In the genomic region with DNA sequence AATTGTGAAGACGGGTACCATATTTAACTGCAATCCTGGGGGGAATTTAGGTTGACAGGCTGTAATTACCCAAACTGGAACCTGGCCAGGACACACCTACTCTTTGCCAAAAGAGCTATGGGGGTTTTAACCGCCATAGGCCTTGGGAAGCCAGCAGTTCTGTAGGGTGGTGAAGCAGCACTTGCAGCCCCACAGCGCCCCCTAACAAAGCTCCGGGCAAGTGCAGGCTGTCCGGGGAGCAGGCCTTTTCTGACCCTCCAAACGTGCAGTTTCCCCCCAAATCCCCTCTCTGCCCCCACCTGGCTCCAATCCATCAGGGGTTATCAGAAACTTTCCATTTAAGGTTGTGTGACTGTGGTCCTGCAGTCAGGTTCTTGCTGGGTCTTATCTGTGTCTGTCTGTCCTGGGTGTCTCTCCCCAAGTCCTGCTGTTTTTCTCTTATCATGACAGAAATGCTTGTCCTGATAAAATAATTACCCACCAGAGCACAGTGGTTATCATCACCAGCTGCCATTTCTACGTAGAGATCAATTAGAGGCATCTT, we compare ENCODE assay signal across 9 cellular contexts.
DNase-seq lines count a peak whose midpoint lies in the region; ATAC-seq and TF ChIP-seq lines count a peak whose summit lies in the region.
"Had no signal": no experiment of that assay in that cellular context is flagged by ENCODE, and none has a peak within 500 bp of the region (broad histone marks: within the 10 kb centered on the region; RNA-seq: fewer than 3 reads in every experiment).

No MANE protein-coding gene starts in this region.

- POLR2A ChIA-PET in activated CD4-positive, alpha-beta T cell treated with anti-CD3 and anti-CD28 coated beads, Interleukin-2, amount 10 ng/mL, durations not matched to agents 7 days and 5 days (lab: Charles Lee) = no interaction called here

- no peaks in the 10 kb centered on the region for H3K9me3 Mint-ChIP-seq in activated CD4-positive, alpha-beta T cell treated with anti-CD3 and anti-CD28 coated beads, Interleukin-2, amount 10 ng/mL, durations not matched to agents 7 days and 5 days
- no peaks in the 10 kb centered on the region for H3K9me3 Mint-ChIP-seq in glutamatergic neuron (ENCODE audit: unreplicated experiment)
- H3K9me3 Mint-ChIP-seq: stimulated activated naive CD8-positive, alpha-beta T cell treated with anti-CD3 and anti-CD28 coated beads, Interleukin-15, Interleukin-2, amounts not matched to agents 100 ng/mL and 50 ng/mL, for 24 hours had no signal

- H3K4me3 Mint-ChIP-seq in activated CD4-positive, alpha-beta T cell treated with anti-CD3 and anti-CD28 coated beads, Interleukin-2, amount 10 ng/mL, durations not matched to agents 7 days and 5 days = no peak overlapping the region
- no peak overlapping the region for H3K4me3 Mint-ChIP-seq in glutamatergic neuron (ENCODE audit: unreplicated experiment)
- H3K4me3 Mint-ChIP-seq: stimulated activated naive CD8-positive, alpha-beta T cell treated with anti-CD3 and anti-CD28 coated beads, Interleukin-15, Interleukin-2, amounts not matched to agents 100 ng/mL and 50 ng/mL, for 24 hours had no signal

- ATAC-seq in HG03521 (IDR thresholded peaks at IDR 0.05; ENCODE audit: unreplicated experiment) = no peak
- ATAC-seq in GM21390 (IDR thresholded peaks at IDR 0.05; ENCODE audit: unreplicated experiment) = no peak

- TF ChIP-seq CTCF in GM12874 (IDR thresholded peaks at IDR 0.05; ENCODE audit: insufficient read depth, low read depth, low read length) (peak; percentile 78), glutamatergic neuron (IDR thresholded peaks at IDR 0.05; ENCODE audit: partially characterized antibody, unreplicated experiment) (peak; percentile 70)

- CTCF ChIA-PET in activated CD4-positive, alpha-beta T cell treated with anti-CD3 and anti-CD28 coated beads, Interleukin-2, amount 10 ng/mL, durations not matched to agents 7 days and 5 days (lab: Charles Lee) = interaction anchor here (0.6 to 1.6 kb wide), 6 partner anchors 11 to 528 kb away, joined by 3 to 8 read pairs (median 4); no protein-coding TSS in a partner anchor

- no peaks in the 10 kb centered on the region for H3K4me1 Mint-ChIP-seq in activated CD4-positive, alpha-beta T cell treated with anti-CD3 and anti-CD28 coated beads, Interleukin-2, amount 10 ng/mL, durations not matched to agents 7 days and 5 days
- peaks cover 15% of the 10 kb centered on the region for H3K4me1 Mint-ChIP-seq in glutamatergic neuron (ENCODE audit: low read depth, unreplicated experiment)

- peak; percentile 91 to 96 for DNase-seq in NCI-H2081 (lab: John Stamatoyannopoulos, UW)
- peak; percentile 25 for DNase-seq in activated CD4-positive, alpha-beta T cell treated with anti-CD3 and anti-CD28 coated beads, Interleukin-2, amount 10 ng/mL, durations not matched to agents 7 days and 5 days
- peak; percentile 77 for DNase-seq in glutamatergic neuron
- peak; percentile 33 for DNase-seq in stimulated activated CD4-positive, alpha-beta T cell treated with anti-CD3 and anti-CD28 coated beads, Interleukin-1b, Interleukin-23, amount 100 ng/mL, for 48 hours
- no peak for DNase-seq in NCI-H187 (lab: John Stamatoyannopoulos, UW)

- H3K27ac Mint-ChIP-seq in activated CD4-positive, alpha-beta T cell treated with anti-CD3 and anti-CD28 coated beads, Interleukin-2, amount 10 ng/mL, durations not matched to agents 7 days and 5 days = no peak overlapping the region
- no peak overlapping the region for H3K27ac Mint-ChIP-seq in glutamatergic neuron (ENCODE audit: unreplicated experiment)
- H3K27ac Mint-ChIP-seq: stimulated activated naive CD8-positive, alpha-beta T cell treated with anti-CD3 and anti-CD28 coated beads, Interleukin-15, Interleukin-2, amounts not matched to agents 100 ng/mL and 50 ng/mL, for 24 hours had no signal

- no peaks in the 10 kb centered on the region for H3K27me3 Mint-ChIP-seq in activated CD4-positive, alpha-beta T cell treated with anti-CD3 and anti-CD28 coated beads, Interleukin-2, amount 10 ng/mL, durations not matched to agents 7 days and 5 days
- H3K27me3 Mint-ChIP-seq in glutamatergic neuron (ENCODE audit: unreplicated experiment) = no peaks in the 10 kb centered on the region
- H3K27me3 Mint-ChIP-seq: stimulated activated naive CD8-positive, alpha-beta T cell treated with anti-CD3 and anti-CD28 coated beads, Interleukin-15, Interleukin-2, amounts not matched to agents 100 ng/mL and 50 ng/mL, for 24 hours had no signal

- H3K36me3 Mint-ChIP-seq in activated CD4-positive, alpha-beta T cell treated with anti-CD3 and anti-CD28 coated beads, Interleukin-2, amount 10 ng/mL, durations not matched to agents 7 days and 5 days (ENCODE audit: low read depth) = no peaks in the 10 kb centered on the region
- H3K36me3 Mint-ChIP-seq in glutamatergic neuron (ENCODE audit: unreplicated experiment) = no peaks in the 10 kb centered on the region

Comparison
In these comparisons a context has a peak if more than half of its experiments do, and no peak if none do; other contexts are left out.
1. DNase-seq: peak in NCI-H2081 (2 of 2), activated CD4-positive, alpha-beta T cell treated with anti-CD3 and anti-CD28 coated beads, Interleukin-2, amount 10 ng/mL, durations not matched to agents 7 days and 5 days (single experiment), glutamatergic neuron (single experiment) and stimulated activated CD4-positive, alpha-beta T cell treated with anti-CD3 and anti-CD28 coated beads, Interleukin-1b, Interleukin-23, amount 100 ng/mL, for 48 hours (single experiment); none in NCI-H187 (0 of 2).